ENCODE assay signal across 19 cellular contexts in the genomic region with DNA sequence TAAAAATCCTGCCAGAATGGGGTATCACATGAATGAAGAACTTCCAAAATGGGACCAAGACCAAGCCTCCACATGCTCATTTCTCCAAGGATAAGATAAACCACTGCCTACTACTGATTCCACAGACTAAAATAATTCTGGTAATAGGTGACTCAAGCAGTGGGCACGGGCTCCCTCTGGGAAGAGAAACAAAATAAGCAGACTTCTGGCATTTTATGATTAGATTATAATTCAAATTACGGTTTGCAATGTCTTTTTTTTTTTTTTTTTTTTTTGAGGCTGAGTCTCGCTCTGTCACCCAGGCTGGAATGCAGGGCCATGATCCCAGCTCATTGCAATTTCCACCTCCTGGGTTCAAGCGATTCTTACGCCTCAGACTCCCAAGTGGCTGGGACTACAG. TPM values are rescaled to one million over a fixed set of nuclear protein-coding genes. Genes with fewer than 3 reads are reported as not detected.
DNase-seq lines count a peak whose midpoint lies in the region; ATAC-seq, FAIRE-seq and TF ChIP-seq lines count a peak whose summit lies in the region.
"Had no signal": no experiment of that assay in that cellular context is flagged by ENCODE, and none has a peak within 500 bp of the region (broad histone marks: within the 10 kb centered on the region; RNA-seq: fewer than 3 reads in every experiment).

No MANE protein-coding gene starts in this region.

- H3K9ac ChIP-seq in astrocyte (ENCODE audit: low read length) (peak overlapping the region; percentile 52), trophoblast cell (ENCODE audit: low read length) (no peak overlapping the region)

- peak; percentile 82 for DNase-seq in A172 (ENCODE audit: low spot score)
- DNase-seq in GM04504 (ENCODE audit: low read depth), result peak; percentile 45
- peak; percentile 91 for DNase-seq in astrocyte (ENCODE audit: low read depth)
- DNase-seq in left cardiac atrium, result peak; percentile 41
- no peak for DNase-seq in trophoblast cell
- DNase-seq in HuH-7 (ENCODE audit: low spot score), result no peak
- DNase-seq: activated B cell treated with CpG ODN at 0.5 μM for 24 hours; activated naive CD8-positive, alpha-beta T cell treated with anti-CD3 and anti-CD28 coated beads for 36 hours; foreskin melanocyte; immature natural killer cell; midbrain; NCI-H1105; NCI-H226; occipital lobe; stimulated activated CD4-positive, alpha-beta T cell treated with anti-CD3 and anti-CD28 coated beads, Interleukin-12 subunit alpha, Interleukin-12 subunit beta, amount 100 ng/mL, for 4 hours had no signal

- no peaks in the 10 kb centered on the region for H4K20me1 ChIP-seq in astrocyte (ENCODE audit: insufficient read depth, low read length)

- H3K27ac Mint-ChIP-seq in astrocyte (ENCODE audit: unreplicated experiment), result peak overlapping the region; percentile 53
- H3K27ac Mint-ChIP-seq: activated B cell treated with CpG ODN at 0.5 μM for 24 hours; activated naive CD8-positive, alpha-beta T cell treated with anti-CD3 and anti-CD28 coated beads for 36 hours; immature natural killer cell had no signal

- H2AFZ ChIP-seq in astrocyte (ENCODE audit: low read depth, low read length) (no peak overlapping the region), trophoblast cell (ENCODE audit: insufficient read depth, low read length, poor library complexity) (no peak overlapping the region)

- no peak overlapping the region for H4K91ac ChIP-seq in trophoblast cell (ENCODE audit: low read depth, low read length)

- H3K4me3 ChIP-seq in astrocyte (ENCODE audit: insufficient read depth, low read depth, low read length) (no peak overlapping the region), trophoblast cell (ENCODE audit: low read depth, low read length) (no peak overlapping the region)
- H3K4me3 ChIP-seq: A549 had no signal

- H3K27me3 ChIP-seq in astrocyte (ENCODE audit: insufficient read depth, low read length) (no peaks in the 10 kb centered on the region), trophoblast cell (ENCODE audit: insufficient read depth, low read length) (no peaks in the 10 kb centered on the region)

- H3K79me2 ChIP-seq in astrocyte (ENCODE audit: insufficient read depth, low read length), result peaks cover 86% of the 10 kb centered on the region
- no peaks in the 10 kb centered on the region for H3K79me2 ChIP-seq in trophoblast cell (ENCODE audit: control insufficient read depth, insufficient read depth, low read length, poor library complexity)

- no peak overlapping the region for H3K18ac ChIP-seq in trophoblast cell (ENCODE audit: low read length)

- H3K4me2 ChIP-seq in astrocyte (ENCODE audit: low read length), result peak overlapping the region; percentile 31
- H3K4me2 ChIP-seq in trophoblast cell (ENCODE audit: low read length), result no peak overlapping the region
- H3K4me2 ChIP-seq: A549 had no signal

- no peaks in the 10 kb centered on the region for H3K36me3 Mint-ChIP-seq in astrocyte (ENCODE audit: low read depth, unreplicated experiment)

- no peaks in the 10 kb centered on the region for H3K36me3 ChIP-seq in astrocyte (ENCODE audit: insufficient read depth, low read length)
- peaks cover 1 to 3% of the 10 kb centered on the region in 2 experiments for H3K36me3 ChIP-seq in trophoblast cell (ENCODE audit: control insufficient read depth in 1 of 2, insufficient read depth in 2 of 2, low read length in 2 of 2)

- no peaks in the 10 kb centered on the region for H3K9me3 Mint-ChIP-seq in astrocyte (ENCODE audit: unreplicated experiment)
- H3K9me3 Mint-ChIP-seq: activated B cell treated with CpG ODN at 0.5 μM for 24 hours; activated naive CD8-positive, alpha-beta T cell treated with anti-CD3 and anti-CD28 coated beads for 36 hours; immature natural killer cell had no signal

- no peak overlapping the region for H3K23ac ChIP-seq in trophoblast cell (ENCODE audit: low read length)

- no peak overlapping the region for H2AK5ac ChIP-seq in trophoblast cell (ENCODE audit: low read length)

- H3K4me1 ChIP-seq in astrocyte (ENCODE audit: insufficient read depth, low read length), result peaks cover 40% of the 10 kb centered on the region
- H3K4me1 ChIP-seq in trophoblast cell (ENCODE audit: control insufficient read depth in 1 of 2, insufficient read depth in 2 of 2, low read length in 2 of 2), result no peaks in the 10 kb centered on the region
- H3K4me1 ChIP-seq: A549 had no signal

- no peaks in the 10 kb centered on the region for H3K9me3 ChIP-seq in astrocyte (ENCODE audit: insufficient read depth, low read depth, low read length)
- H3K9me3 ChIP-seq in trophoblast cell (ENCODE audit: insufficient read depth, low read depth, low read length), result no peaks in the 10 kb centered on the region
- H3K9me3 ChIP-seq: A549 had no signal

- peaks cover 39% of the 10 kb centered on the region for H3K4me1 Mint-ChIP-seq in astrocyte (ENCODE audit: low read depth, unreplicated experiment)
- H3K4me1 Mint-ChIP-seq: activated B cell treated with CpG ODN at 0.5 μM for 24 hours had no signal

- H2BK12ac ChIP-seq in trophoblast cell (ENCODE audit: low read length), result no peak overlapping the region

- no peak overlapping the region for H3K4me3 Mint-ChIP-seq in astrocyte (ENCODE audit: unreplicated experiment)
- H3K4me3 Mint-ChIP-seq: activated B cell treated with CpG ODN at 0.5 μM for 24 hours; activated naive CD8-positive, alpha-beta T cell treated with anti-CD3 and anti-CD28 coated beads for 36 hours; immature natural killer cell had no signal

- FAIRE-seq in astrocyte (lab: Jason Lieb, UNC), result no peak
- FAIRE-seq: A549, HepG2 had no signal

- TF ChIP-seq CTCF in astrocyte (IDR thresholded peaks at IDR 0.05; ENCODE audit: insufficient read depth, low read depth, low read length), result peak; percentile 26

- H2BK120ac ChIP-seq in trophoblast cell (ENCODE audit: insufficient read depth, low read length, poor library complexity), result no peak overlapping the region

- H4K8ac ChIP-seq in trophoblast cell (ENCODE audit: low read depth, low read length), result no peak overlapping the region

- no peaks in the 10 kb centered on the region for H3K27me3 Mint-ChIP-seq in astrocyte (ENCODE audit: low read depth, unreplicated experiment)
- H3K27me3 Mint-ChIP-seq: activated B cell treated with CpG ODN at 0.5 μM for 24 hours; activated naive CD8-positive, alpha-beta T cell treated with anti-CD3 and anti-CD28 coated beads for 36 hours had no signal

- no peak overlapping the region for H3K14ac ChIP-seq in trophoblast cell (ENCODE audit: low read length)

- peak overlapping the region; percentile 83 for H3K27ac ChIP-seq in astrocyte (ENCODE audit: low read depth, low read length)
- H3K27ac ChIP-seq in trophoblast cell (ENCODE audit: low read depth, low read length), result no peak overlapping the region
- H3K27ac ChIP-seq: A549 had no signal

- no peak overlapping the region for H3K4ac ChIP-seq in trophoblast cell (ENCODE audit: low read depth, low read length)

- H4K12ac ChIP-seq in trophoblast cell (ENCODE audit: low read depth, low read length), result no peak overlapping the region

- no peaks in the 10 kb centered on the region for H3K79me1 ChIP-seq in trophoblast cell (ENCODE audit: low read length)

- H2BK5ac ChIP-seq in trophoblast cell (ENCODE audit: low read depth, low read length, poor library complexity), result no peak overlapping the region

- WGBS in trophoblast cell (ENCODE audit: extremely low coverage, insufficient coverage, insufficient read length), result no CpG with 5 or more reads among the region's 5 CpGs

- intact Hi-C loops in left cardiac atrium (cut with DNase I), result no loop called here

- ATAC-seq in left cardiac atrium (peak; percentile 57 to 95), HG02970 (IDR thresholded peaks at IDR 0.05; ENCODE audit: low FRiP score, unreplicated experiment) (no peak), GM21381 (IDR thresholded peaks at IDR 0.05; ENCODE audit: unreplicated experiment) (no peak)
- ATAC-seq: A549, HepG2 had no signal

RNA-seq across cellular contexts. Expression of a gene that starts 16.0 kb away (rescaled TPM):
- 37.6 and 46.1 TPM in 2 replicates for total RNA-seq in A172 (2014; rRNA removed; shearing (Covaris generic))
- total RNA-seq in astrocyte, result 44.5 and 49.0 TPM in 2 replicates
- total RNA-seq in left cardiac atrium, result 10 to 100 TPM; 77.5 to 94.6 TPM
- 28.8 and 32.1 TPM in 2 replicates for polyA plus RNA-seq in trophoblast cell (2013)

RNA-seq across cellular contexts. Expression of a gene that starts 42.3 kb away (rescaled TPM):
- total RNA-seq in A172 (2014; rRNA removed; shearing (Covaris generic)), result 1.7 and 1.9 TPM in 2 replicates
- total RNA-seq in astrocyte (12.6 and 15.9 TPM in 2 replicates), left cardiac atrium (1 to 10 TPM in 1 of 2 donors, under 1 TPM in 1; 0.56 to 1.3 TPM)
- polyA plus RNA-seq in trophoblast cell (2013), result 0.04 TPM in 2 replicates
- total RNA-seq: activated B cell treated with CpG ODN at 0.5 μM for 24 hours; activated naive CD8-positive, alpha-beta T cell treated with anti-CD3 and anti-CD28 coated beads for 36 hours; HepG2 had no signal
- polyA plus RNA-seq: A549, HepG2, immature natural killer cell had no signal

RNA-seq across cellular contexts. Expression of a gene that starts 59.7 kb away (rescaled TPM):
- 18.4 and 21.4 TPM in 2 replicates for total RNA-seq in A172 (2014; rRNA removed; shearing (Covaris generic))
- total RNA-seq in astrocyte, result 81.2 and 107 TPM in 2 replicates
- 10 to 100 TPM; 11.1 to 17.3 TPM for total RNA-seq in left cardiac atrium
- 11.3 TPM in 2 replicates for polyA plus RNA-seq in trophoblast cell (2013)

Comparison
In these comparisons a context has a peak if more than half of its experiments do, and no peak if none do; other contexts are left out.
1. DNase-seq: peak in A172 (single experiment), GM04504 (single experiment), astrocyte (single experiment) and left cardiac atrium (single experiment); none in trophoblast cell (0 of 2) and HuH-7 (single experiment).
2. ATAC-seq: peak in left cardiac atrium (2 of 2); none in HG02970 (single experiment) and GM21381 (single experiment).